In genomic region chrX:47605024-47605423, GRCh38 we compare ENCODE assay signal across 26 cellular contexts. TPM values are rescaled to one million over a fixed set of nuclear protein-coding genes. Genes with fewer than 3 reads are reported as not detected.
DNase-seq lines count a peak whose midpoint lies in the region; ATAC-seq, FAIRE-seq and TF ChIP-seq lines count a peak whose summit lies in the region.
"Had no signal": no experiment of that assay in that cellular context is flagged by ENCODE, and none has a peak within 500 bp of the region (broad histone marks: within the 10 kb centered on the region; RNA-seq: fewer than 3 reads in every experiment).

No MANE protein-coding gene starts in this region.

- H3K9me3 ChIP-seq in OCI-LY3 (ENCODE audit: insufficient read depth, low read length), result no peaks in the 10 kb centered on the region
- no peaks in the 10 kb centered on the region for H3K9me3 ChIP-seq in GM12878 (replicated peaks; ENCODE audit: control insufficient read depth, insufficient read depth, low read length)
- H3K9me3 ChIP-seq: SK-N-SH had no signal

- no peak for TF ChIP-seq POLR2A in GM12878 (IDR thresholded peaks at IDR 0.05; ENCODE audit: low read depth, low read length)

- H4K20me1 ChIP-seq in OCI-LY3 (ENCODE audit: insufficient read depth, low read length) (no peaks in the 10 kb centered on the region), GM12878 (ENCODE audit: control insufficient read depth, insufficient read depth) (no peaks in the 10 kb centered on the region)
- H4K20me1 ChIP-seq: BLaER1 treated with 17β-estradiol and CSF1 and Interleukin-3, amounts not matched to agents 10 nM and 100 nM had no signal

- in situ Hi-C loops in KBM-7 (cut with MboI; ENCODE audit: low pct_unique_long_range_greater_than_20kb, low sequenced_read_pairs), result no loop called here
- in situ Hi-C loops in GM12878 (cut with MboI), result no loop called here

- TF ChIP-seq RAD21 in GM12878 (IDR thresholded peaks at IDR 0.05; ENCODE audit: insufficient read depth, low read depth, low read length), result no peak

- no peaks in the 10 kb centered on the region for H3K79me2 ChIP-seq in OCI-LY3 (ENCODE audit: low read length)
- no peaks in the 10 kb centered on the region for H3K79me2 ChIP-seq in GM12878 (ENCODE audit: control insufficient read depth, insufficient read depth, low read length)

- 0 out of 2 replicates have a peak overlapping the region, but pooled peaks have one; percentile 26 for H3K4me3 ChIP-seq in OCI-LY3 (ENCODE audit: low read length)
- no peak overlapping the region for H3K4me3 ChIP-seq in GM12878
- H3K4me3 ChIP-seq: BLaER1 treated with 17β-estradiol and CSF1 and Interleukin-3, amounts not matched to agents 10 nM and 100 nM had no signal

- no peak overlapping the region for H3K9ac ChIP-seq in OCI-LY3 (ENCODE audit: low read length)
- H3K9ac ChIP-seq in GM12878 (ENCODE audit: control insufficient read depth, insufficient read depth, low read length), result no peak overlapping the region
- H3K9ac ChIP-seq: BLaER1 treated with 17β-estradiol and CSF1 and Interleukin-3, amounts not matched to agents 10 nM and 100 nM; SK-N-SH had no signal

- H3K4me1 ChIP-seq in OCI-LY3 (ENCODE audit: low read length) (peaks cover 7% of the 10 kb centered on the region; the same call in 1 of the 2 replicates), GM12878 (ENCODE audit: control insufficient read depth, insufficient read depth, low read length) (no peaks in the 10 kb centered on the region)

- 21% methylated on average over 9 of the region's 9 CpGs for WGBS in GM12878 (ENCODE audit: insufficient coverage, insufficient replicate concordance, low lambda C conversion rate, missing lambda C conversion rate)

- no peak overlapping the region for H3K27ac ChIP-seq in OCI-LY3 (ENCODE audit: low read length)
- H3K27ac ChIP-seq in GM12878 (ENCODE audit: control insufficient read depth, insufficient read depth), result no peak overlapping the region
- H3K27ac ChIP-seq: BLaER1 treated with 17β-estradiol and CSF1 and Interleukin-3, amounts not matched to agents 10 nM and 100 nM had no signal

- no TSS peak for BruUV-seq in GM12878 (replicated peaks; lab: Mats Ljungman, UMichigan)

- ATAC-seq in GM12878 (no peak), GM21515 (IDR thresholded peaks at IDR 0.05; ENCODE audit: unreplicated experiment) (no peak)
- ATAC-seq: CD8-positive, alpha-beta T cell; HCT116 had no signal

- TF ChIP-seq CTCF in OCI-LY3 (IDR thresholded peaks at IDR 0.05; ENCODE audit: low read depth, low read length) (no peak), GM12878 (IDR thresholded peaks at IDR 0.05 in 2 of 3, conservative IDR thresholded peaks at IDR 0.05 in 1 of 3; ENCODE audit: control insufficient read depth in 2 of 3, extremely low read depth in 1 of 3, insufficient read depth in 1 of 3, low read depth in 3 of 3, low read length in 3 of 3) (no peak)

- no peaks in the 10 kb centered on the region for H3K36me3 ChIP-seq in OCI-LY3 (replicated peaks; ENCODE audit: low read depth, low read length)
- H3K36me3 ChIP-seq in GM12878 (ENCODE audit: control insufficient read depth in 2 of 2, insufficient read depth in 2 of 2, low read length in 1 of 2), result no peaks in the 10 kb centered on the region
- H3K36me3 ChIP-seq: BLaER1 treated with 17β-estradiol and CSF1 and Interleukin-3, amounts not matched to agents 10 nM and 100 nM had no signal

- POLR2A ChIA-PET in GM12878 (lab: Charles Lee), result no interaction called here
- POLR2A ChIA-PET in HEK293T (lab: Yijun Ruan, JAX), result no interaction called here

- no peak for TF ChIP-seq EP300 in GM12878 (IDR thresholded peaks at IDR 0.05; ENCODE audit: borderline replicate concordance in 1 of 2, control insufficient read depth in 1 of 2, low read depth in 2 of 2, low read length in 2 of 2)

- DNase-seq in AG08396 (ENCODE audit: low spot score), result peak; percentile 1
- DNase-seq in KBM-7, result peak; percentile 48
- DNase-seq in GM12878 (ENCODE audit: low read depth, low spot score), result no peak
- DNase-seq in NCI-H2196 treated with DMSO at 0.1 percent for 48 hours (lab: John Stamatoyannopoulos, UW; ENCODE audit: unreplicated experiment), result no peak
- no peak for DNase-seq in HEK293T (ENCODE audit: extremely low spot score)
- DNase-seq in globus pallidus (ENCODE audit: low spot score), result no peak
- DNase-seq: ACHN, DND-41, NCI-H1092 treated with DMSO at 0.1 percent for 48 hours, NCI-H1436 treated with DMSO at 0.1 percent for 48 hours, NCI-H2029, NCI-H345, NCI-H524, NCI-H774, Right ventricle myocardium superior, SK-N-SH, T-helper 1 cell had no signal

- intact Hi-C loops in GM12878 (cut with micrococcal nuclease; ENCODE audit: unreplicated experiment), result no loop called here

- RAD21 ChIA-PET in GM12878 (lab: Charles Lee; ENCODE audit: unreplicated experiment), result no interaction called here

- CTCF ChIA-PET in GM12878 (lab: Yijun Ruan, JAX), result interaction anchor here (1.0 to 1.4 kb wide), 2 partner anchors 9 to 38 kb away, joined by 4 read pairs; no protein-coding TSS in a partner anchor
- CTCF ChIA-PET in HEK293T (lab: Yijun Ruan, JAX), result no interaction called here

- no peak for FAIRE-seq in GM12878 (lab: Jason Lieb, UNC)
- FAIRE-seq: GM18507, H1, HTR-8/SVneo had no signal

- SMC1A ChIA-PET in GM12878 (lab: Charles Lee; ENCODE audit: uncharacterized antibody, unreplicated experiment), result no interaction called here

- H2AFZ ChIP-seq in OCI-LY3 (ENCODE audit: low read depth, low read length) (peak overlapping the region; percentile 70; the same call in 1 of the 2 replicates), GM12878 (ENCODE audit: control insufficient read depth, low read depth, low read length) (no peak overlapping the region)

- H3K27me3 ChIP-seq in OCI-LY3 (ENCODE audit: low read depth, low read length), result no peaks in the 10 kb centered on the region
- no peaks in the 10 kb centered on the region for H3K27me3 ChIP-seq in GM12878 (replicated peaks in 1 of 2; ENCODE audit: control insufficient read depth in 2 of 2, insufficient read depth in 2 of 2, low read length in 1 of 2)

- H3K4me2 ChIP-seq in OCI-LY3 (ENCODE audit: low read length) (peak overlapping the region; percentile 57), GM12878 (ENCODE audit: control insufficient read depth, insufficient read depth) (no peak overlapping the region)
- H3K4me2 ChIP-seq: SK-N-SH had no signal

RNA-seq across cellular contexts. Expression of gene SYN1, which starts 14.6 kb away (rescaled TPM):
- total RNA-seq in GM12878 (2013; cell fraction: nucleolus; rRNA removed), result 0.31 and 2.1 TPM in 2 replicates
- total RNA-seq in GM12878 (2014; rRNA removed) (0.05 and 0.11 TPM in 2 replicates), GM12878 (2014; rRNA removed; fragmentation: Illumina TruSeq; extraction: Trizol) (not detected in 2 replicates), GM12878 (2021) (0.21 and 0.43 TPM in 2 replicates)
- polyA plus RNA-seq in GM12878 (2011; ENCODE audit: low read depth), result 1.6 TPM
- polyA plus RNA-seq in GM12878 (2011; rRNA removed) (0.27 and 0.30 TPM in 2 replicates), GM12878 (2014; fragmentation: Illumina TruSeq; extraction: Trizol) (0.16 and 1.5 TPM in 2 replicates), GM12878 (2014; fragmentation: Nextera tagmentation; extraction: Ambion mirVana) (under 1 TPM in 1 of 2 experiments, not detected in 1; 0.09 TPM), GM12878 (2014; rRNA removed) (not detected in 2 replicates), GM12878 (2016; fragmentation: Nextera tagmentation; extraction: Ambion mirVana) (under 1 TPM; 0.09 to 0.57 TPM)
- polyA plus RNA-seq in GM12878 (2011; cell fraction: cytosol; rRNA removed), result 0.18 and 0.43 TPM in 2 replicates
- 0.13 and 0.19 TPM in 2 replicates for polyA plus RNA-seq in GM12878 (2011; cell fraction: nucleus; rRNA removed)
- 1.2 and 1.3 TPM in 2 replicates for polyA plus RNA-seq in GM12878 (2012)
- 0.37 and 0.57 TPM in 2 replicates for polyA minus RNA-seq in GM12878 (2011; rRNA and poly(A)+ RNA removed)
- not detected in 2 replicates for polyA minus RNA-seq in GM12878 (2011; cell fraction: cytosol; rRNA and poly(A)+ RNA removed)
- polyA minus RNA-seq in GM12878 (2011; cell fraction: nucleus; rRNA and poly(A)+ RNA removed), result 0.12 and 0.29 TPM in 2 replicates

RNA-seq across cellular contexts. Expression of gene TIMP1, which starts 22.8 kb away (rescaled TPM):
- 42.1 and 42.8 TPM in 2 replicates for total RNA-seq in GM12878 (2013; cell fraction: nucleolus; rRNA removed)
- total RNA-seq in GM12878 (2014; rRNA removed) (128 and 139 TPM in 2 replicates), GM12878 (2014; rRNA removed; fragmentation: Illumina TruSeq; extraction: Trizol) (106 and 111 TPM in 2 replicates), GM12878 (2021) (130 and 134 TPM in 2 replicates)
- 178 TPM for polyA plus RNA-seq in GM12878 (2011; ENCODE audit: low read depth)
- polyA plus RNA-seq in GM12878 (2011; rRNA removed) (47.1 and 106 TPM in 2 replicates), GM12878 (2014; fragmentation: Illumina TruSeq; extraction: Trizol) (39.3 and 103 TPM in 2 replicates), GM12878 (2014; fragmentation: Nextera tagmentation; extraction: Ambion mirVana) (100 to 1,000 TPM; 312 to 341 TPM), GM12878 (2014; rRNA removed) (101 and 126 TPM in 2 replicates), GM12878 (2016; fragmentation: Nextera tagmentation; extraction: Ambion mirVana) (100 to 1,000 TPM; 160 to 192 TPM)
- 213 and 236 TPM in 2 replicates for polyA plus RNA-seq in GM12878 (2011; cell fraction: cytosol; rRNA removed)
- 50.7 and 72.3 TPM in 2 replicates for polyA plus RNA-seq in GM12878 (2011; cell fraction: nucleus; rRNA removed)
- polyA plus RNA-seq in GM12878 (2012), result 117 and 122 TPM in 2 replicates
- polyA minus RNA-seq in GM12878 (2011; rRNA and poly(A)+ RNA removed), result 213 and 336 TPM in 2 replicates
- polyA minus RNA-seq in GM12878 (2011; cell fraction: cytosol; rRNA and poly(A)+ RNA removed), result 111 and 121 TPM in 2 replicates
- 20.8 and 27.8 TPM in 2 replicates for polyA minus RNA-seq in GM12878 (2011; cell fraction: nucleus; rRNA and poly(A)+ RNA removed)

RNA-seq across cellular contexts. Expression of gene CFP, which starts 24.7 kb away (rescaled TPM):
- 13.9 and 14.4 TPM in 2 replicates for total RNA-seq in GM12878 (2013; cell fraction: nucleolus; rRNA removed)
- 8.3 and 10.1 TPM in 2 replicates for total RNA-seq in GM12878 (2014; rRNA removed)
- total RNA-seq in GM12878 (2014; rRNA removed; fragmentation: Illumina TruSeq; extraction: Trizol), result 3.5 and 3.7 TPM in 2 replicates
- 4.9 and 7.2 TPM in 2 replicates for total RNA-seq in GM12878 (2021)
- polyA plus RNA-seq in GM12878 (2011; ENCODE audit: low read depth), result 13.4 TPM
- polyA plus RNA-seq in GM12878 (2011; rRNA removed), result 0.42 and 1.1 TPM in 2 replicates
- polyA plus RNA-seq in GM12878 (2011; cell fraction: cytosol; rRNA removed), result 1.2 and 1.9 TPM in 2 replicates
- polyA plus RNA-seq in GM12878 (2011; cell fraction: nucleus; rRNA removed), result 3.3 and 4.9 TPM in 2 replicates
- polyA plus RNA-seq in GM12878 (2012), result 14.6 and 21.8 TPM in 2 replicates
- 0.36 and 2.4 TPM in 2 replicates for polyA plus RNA-seq in GM12878 (2014; fragmentation: Illumina TruSeq; extraction: Trizol)
- polyA plus RNA-seq in GM12878 (2014; fragmentation: Nextera tagmentation; extraction: Ambion mirVana), result 1 to 10 TPM in 1 of 2 experiments, under 1 TPM in 1; 0.72 to 2.8 TPM
- 6.5 and 8.7 TPM in 2 replicates for polyA plus RNA-seq in GM12878 (2014; rRNA removed)
- 1 to 10 TPM; 1.9 to 2.9 TPM for polyA plus RNA-seq in GM12878 (2016; fragmentation: Nextera tagmentation; extraction: Ambion mirVana)
- polyA minus RNA-seq in GM12878 (2011; rRNA and poly(A)+ RNA removed), result 1.1 and 1.5 TPM in 2 replicates
- 0.31 and 1.5 TPM in 2 replicates for polyA minus RNA-seq in GM12878 (2011; cell fraction: cytosol; rRNA and poly(A)+ RNA removed)
- 0.97 and 2.2 TPM in 2 replicates for polyA minus RNA-seq in GM12878 (2011; cell fraction: nucleus; rRNA and poly(A)+ RNA removed)
- total RNA-seq: M059J had no signal

RNA-seq across cellular contexts. Expression of gene ARAF, which starts 44.0 kb away (rescaled TPM):
- total RNA-seq in GM12878 (2013; cell fraction: nucleolus; rRNA removed), result 26.6 and 27.5 TPM in 2 replicates
- total RNA-seq in GM12878 (2014; rRNA removed), result 22.2 and 25.2 TPM in 2 replicates
- total RNA-seq in GM12878 (2014; rRNA removed; fragmentation: Illumina TruSeq; extraction: Trizol), result 20.0 and 22.3 TPM in 2 replicates
- total RNA-seq in GM12878 (2021), result 58.3 and 60.2 TPM in 2 replicates
- 20.3 TPM for polyA plus RNA-seq in GM12878 (2011; ENCODE audit: low read depth)
- polyA plus RNA-seq in GM12878 (2011; rRNA removed), result 20.7 and 43.0 TPM in 2 replicates
- polyA plus RNA-seq in GM12878 (2011; cell fraction: cytosol; rRNA removed), result 40.0 and 41.8 TPM in 2 replicates
- 102 and 103 TPM in 2 replicates for polyA plus RNA-seq in GM12878 (2011; cell fraction: nucleus; rRNA removed)
- polyA plus RNA-seq in GM12878 (2012), result 48.2 and 53.3 TPM in 2 replicates
- polyA plus RNA-seq in GM12878 (2014; fragmentation: Illumina TruSeq; extraction: Trizol), result 26.3 and 35.2 TPM in 2 replicates
- 10 to 100 TPM in 1 of 2 experiments, 1 to 10 TPM in 1; 5.0 to 13.3 TPM for polyA plus RNA-seq in GM12878 (2014; fragmentation: Nextera tagmentation; extraction: Ambion mirVana)
- 43.8 and 55.4 TPM in 2 replicates for polyA plus RNA-seq in GM12878 (2014; rRNA removed)
- 10 to 100 TPM; 74.6 to 79.2 TPM for polyA plus RNA-seq in GM12878 (2016; fragmentation: Nextera tagmentation; extraction: Ambion mirVana)
- polyA minus RNA-seq in GM12878 (2011; rRNA and poly(A)+ RNA removed), result 48.6 and 50.8 TPM in 2 replicates
- 13.9 and 21.6 TPM in 2 replicates for polyA minus RNA-seq in GM12878 (2011; cell fraction: cytosol; rRNA and poly(A)+ RNA removed)
- 24.3 and 37.5 TPM in 2 replicates for polyA minus RNA-seq in GM12878 (2011; cell fraction: nucleus; rRNA and poly(A)+ RNA removed)

RNA-seq across cellular contexts. Expression of gene ELK1, which starts 45.3 kb away (rescaled TPM):
- total RNA-seq in GM12878 (2013; cell fraction: nucleolus; rRNA removed), result 24.1 and 25.5 TPM in 2 replicates
- 34.2 and 35.8 TPM in 2 replicates for total RNA-seq in GM12878 (2014; rRNA removed)
- 18.1 and 19.9 TPM in 2 replicates for total RNA-seq in GM12878 (2014; rRNA removed; fragmentation: Illumina TruSeq; extraction: Trizol)
- total RNA-seq in GM12878 (2021), result 53.2 and 55.5 TPM in 2 replicates
- polyA plus RNA-seq in GM12878 (2011; ENCODE audit: low read depth), result 16.5 TPM
- 20.2 and 30.0 TPM in 2 replicates for polyA plus RNA-seq in GM12878 (2011; rRNA removed)
- 39.3 and 42.8 TPM in 2 replicates for polyA plus RNA-seq in GM12878 (2011; cell fraction: cytosol; rRNA removed)
- 40.3 and 45.6 TPM in 2 replicates for polyA plus RNA-seq in GM12878 (2011; cell fraction: nucleus; rRNA removed)
- polyA plus RNA-seq in GM12878 (2012), result 44.5 and 50.1 TPM in 2 replicates
- 24.6 and 36.1 TPM in 2 replicates for polyA plus RNA-seq in GM12878 (2014; fragmentation: Illumina TruSeq; extraction: Trizol)
- polyA plus RNA-seq in GM12878 (2014; fragmentation: Nextera tagmentation; extraction: Ambion mirVana), result 1 to 10 TPM; 4.1 to 6.3 TPM
- 29.8 and 31.1 TPM in 2 replicates for polyA plus RNA-seq in GM12878 (2014; rRNA removed)
- 10 to 100 TPM; 49.7 to 52.3 TPM for polyA plus RNA-seq in GM12878 (2016; fragmentation: Nextera tagmentation; extraction: Ambion mirVana)
- polyA minus RNA-seq in GM12878 (2011; rRNA and poly(A)+ RNA removed), result 21.6 and 29.1 TPM in 2 replicates
- 17.2 and 20.5 TPM in 2 replicates for polyA minus RNA-seq in GM12878 (2011; cell fraction: cytosol; rRNA and poly(A)+ RNA removed)
- polyA minus RNA-seq in GM12878 (2011; cell fraction: nucleus; rRNA and poly(A)+ RNA removed), result 10.4 and 16.8 TPM in 2 replicates

Comparison
In these comparisons a context has a peak if more than half of its experiments do, and no peak if none do; other contexts are left out.
1. DNase-seq: peak in AG08396 (single experiment) and KBM-7 (single experiment); none in GM12878 (single experiment), NCI-H2196 treated with DMSO at 0.1 percent for 48 hours (single experiment), HEK293T (single experiment) and globus pallidus (single experiment).